25 cellular contexts compared by ENCODE assay signal in genomic region chr4:134174271-134174670, GRCh38. TPM values are rescaled to one million over a fixed set of nuclear protein-coding genes. Genes with fewer than 3 reads are reported as not detected.
"Had no signal": no experiment of that assay in that cellular context is flagged by ENCODE, and none has a peak within 500 bp of the region (broad histone marks: within the 10 kb centered on the region; RNA-seq: fewer than 3 reads in every experiment).

No MANE protein-coding gene starts in this region.

- H3K9me3 ChIP-seq: neutrophil, pancreas, right lobe of liver, thyroid gland, uterus had no signal

- ATAC-seq: naive thymus-derived CD8-positive, alpha-beta T cell; natural killer cell treated with Interleukin-12 subunit alpha and Interleukin-12 subunit beta and Interleukin-15 and Interleukin-18, amount 100 ng/mL, for 72 hours; pancreas; psoas muscle; right cardiac atrium; right lobe of liver; stimulated activated effector memory CD8-positive, alpha-beta T cell treated with anti-CD3 and anti-CD28 coated beads, Interleukin-12 subunit alpha, Interleukin-12 subunit beta, amount 100 ng/mL, for 72 hours; stimulated activated naive B cell treated with anti-CD40 and anti-IgM and Interleukin-4, amounts not matched to agents 10 μg/mL and 1 μg/mL and 100 μg/mL, for 72 hours had no signal

- H3K36me3 ChIP-seq: neutrophil, pancreas, right lobe of liver, sigmoid colon, stomach, thoracic aorta, thyroid gland, tibial nerve, upper lobe of left lung, uterus had no signal

- H3K4me1 ChIP-seq: pancreas, psoas muscle, right lobe of liver, sigmoid colon, stomach, thyroid gland, tibial nerve, upper lobe of left lung, uterus had no signal

- H3K4me3 ChIP-seq: pancreas, psoas muscle, right lobe of liver, sigmoid colon, stomach, thoracic aorta, thyroid gland, tibial nerve, upper lobe of left lung, uterus had no signal

- DNase-seq: naive thymus-derived CD8-positive, alpha-beta T cell; nephron progenitor cell; nucleus accumbens; pancreas; posterior cingulate gyrus; psoas muscle; right cardiac atrium; right lobe of liver; sigmoid colon; small intestine; stimulated activated CD4-positive, alpha-beta T cell treated with anti-CD3 and anti-CD28 coated beads, Interleukin-15, amount 100 ng/mL, for 24 hours; stimulated activated CD4-positive, alpha-beta T cell treated with anti-CD3 and anti-CD28 coated beads, Interleukin-2, amount 100 ng/mL, for 24 hours; stimulated activated CD4-positive, alpha-beta T cell treated with anti-CD3 and anti-CD28 coated beads, Interleukin-2, amount 100 ng/mL, for 48 hours; stimulated activated CD4-positive, alpha-beta T cell treated with anti-CD3 and anti-CD28 coated beads, Interleukin-4, amount 100 ng/mL, for 24 hours; stimulated activated naive B cell treated with anti-CD40 and anti-IgM and Interleukin-4, amounts not matched to agents 10 μg/mL and 1 μg/mL and 100 μg/mL, for 72 hours; stimulated activated naive CD4-positive, alpha-beta T cell treated with Interleukin-2 at 50 U/mL for 16 hours; stomach; thyroid gland; upper lobe of left lung; uterus had no signal

- H3K27ac ChIP-seq: neutrophil, pancreas, psoas muscle, right lobe of liver, sigmoid colon, stomach, thoracic aorta, thyroid gland, tibial nerve, upper lobe of left lung, uterus had no signal

- H3K27me3 ChIP-seq: neutrophil, pancreas, right lobe of liver, sigmoid colon, stomach, thyroid gland, tibial nerve, upper lobe of left lung, uterus had no signal

RNA-seq across cellular contexts. Expression of gene PABPC4L, which starts 27.3 kb away (rescaled TPM):
- total RNA-seq: naive thymus-derived CD8-positive, alpha-beta T cell; natural killer cell treated with Interleukin-12 subunit alpha and Interleukin-12 subunit beta and Interleukin-15 and Interleukin-18, amount 100 ng/mL, for 72 hours had no signal
- polyA plus RNA-seq: naive thymus-derived CD8-positive, alpha-beta T cell had no signal
